ENCODE assay signal across 9 cellular contexts in genomic region chr18:9719421-9719981, GRCh38. TPM values are rescaled to one million over a fixed set of nuclear protein-coding genes. Genes with fewer than 3 reads are reported as not detected.
DNase-seq lines count a peak whose midpoint lies in the region; ATAC-seq and TF ChIP-seq lines count a peak whose summit lies in the region.
"Had no signal": no experiment of that assay in that cellular context is flagged by ENCODE, and none has a peak within 500 bp of the region (broad histone marks: within the 10 kb centered on the region; RNA-seq: fewer than 3 reads in every experiment).

No MANE protein-coding gene starts in this region.

- H3K9me3 ChIP-seq in MG63 (no peaks in the 10 kb centered on the region), breast epithelium (no peaks in the 10 kb centered on the region)

- H3K4me1 ChIP-seq in breast epithelium: no peaks in the 10 kb centered on the region

- intact Hi-C loops in breast epithelium (cut with DNase I; ENCODE audit: low total_unique reads): no loop called here

- H3K27ac ChIP-seq in breast epithelium: peak overlapping the region; percentile 66 to 68
- H3K27ac ChIP-seq: VCaP had no signal

- H3K27me3 Mint-ChIP-seq in activated T-cell treated with anti-CD3 and anti-CD28 coated beads, Interleukin-2, amount 50 U/mL, for 72 hours (ENCODE audit: low read depth): peaks cover 51% of the 10 kb centered on the region

- no peak for TF ChIP-seq POLR2A in breast epithelium (IDR thresholded peaks at IDR 0.05)

- H3K4me1 Mint-ChIP-seq in activated T-cell treated with anti-CD3 and anti-CD28 coated beads, Interleukin-2, amount 50 U/mL, for 72 hours (ENCODE audit: low read depth): no peaks in the 10 kb centered on the region

- H3K27ac Mint-ChIP-seq in activated T-cell treated with anti-CD3 and anti-CD28 coated beads, Interleukin-2, amount 50 U/mL, for 72 hours: no peak overlapping the region

- H3K9me3 Mint-ChIP-seq in activated T-cell treated with anti-CD3 and anti-CD28 coated beads, Interleukin-2, amount 50 U/mL, for 72 hours: no peaks in the 10 kb centered on the region

- H3K36me3 ChIP-seq in MG63 (peaks cover 10% of the 10 kb centered on the region; the same call in 1 of the 2 replicates), breast epithelium (no peaks in the 10 kb centered on the region)

- ATAC-seq in activated T-cell treated with anti-CD3 and anti-CD28 coated beads, Interleukin-2, amount 50 U/mL, for 72 hours (replicated peaks in 1 of 2): no peak
- ATAC-seq in GM21717 (IDR thresholded peaks at IDR 0.05; ENCODE audit: unreplicated experiment) (no peak), HG03378 (IDR thresholded peaks at IDR 0.05; ENCODE audit: unreplicated experiment) (no peak)

- H3K27me3 ChIP-seq in MG63 (no peaks in the 10 kb centered on the region), breast epithelium (no peaks in the 10 kb centered on the region)

- peak overlapping the region; percentile 28 for H3K4me3 ChIP-seq in MG63
- H3K4me3 ChIP-seq in breast epithelium: peak overlapping the region in 2 of 3 donors; percentile 9 to 34

- no peak overlapping the region for H3K4me3 Mint-ChIP-seq in activated T-cell treated with anti-CD3 and anti-CD28 coated beads, Interleukin-2, amount 50 U/mL, for 72 hours

- DNase-seq in AG08396 (ENCODE audit: low spot score): peak; percentile 64
- peak; percentile 95 for DNase-seq in MG63
- DNase-seq in breast epithelium (ENCODE audit: low spot score in 2 of 2): peak; percentile 67 to 77
- peak; percentile 84 for DNase-seq in mesenteric fat pad (ENCODE audit: low spot score)
- DNase-seq in activated T-cell treated with anti-CD3 and anti-CD28 coated beads, Interleukin-2, amount 50 U/mL, for 72 hours: no peak
- DNase-seq in NCI-H1694 treated with DMSO at 0.1 percent for 48 hours (lab: John Stamatoyannopoulos, UW): no peak

- TF ChIP-seq CTCF in breast epithelium (IDR thresholded peaks at IDR 0.05): no peak

- H3K36me3 Mint-ChIP-seq in activated T-cell treated with anti-CD3 and anti-CD28 coated beads, Interleukin-2, amount 50 U/mL, for 72 hours (ENCODE audit: insufficient read depth in 2 of 2): no peaks in the 10 kb centered on the region

RNA-seq across cellular contexts. Expression of gene RAB31, which starts 11.4 kb away (rescaled TPM):
- 16.7 and 19.5 TPM in 2 replicates for total RNA-seq in MG63 (2014; rRNA removed; shearing (Covaris generic); ENCODE audit: low replicate concordance)
- 100 to 1,000 TPM in 1 of 3 donors, 10 to 100 TPM in 2; 22.4 to 110 (median 32.4) TPM for total RNA-seq in breast epithelium
- 80.7 TPM for total RNA-seq in mesenteric fat pad
- under 1 TPM; 0.42 to 0.82 TPM for total RNA-seq in activated T-cell treated with anti-CD3 and anti-CD28 coated beads, Interleukin-2, amount 50 U/mL, for 72 hours

Comparison
In these comparisons a context has a peak if more than half of its experiments do, and no peak if none do; other contexts are left out.
1. DNase-seq: peak in AG08396 (single experiment), MG63 (single experiment), breast epithelium (2 of 2) and mesenteric fat pad (single experiment); none in activated T-cell treated with anti-CD3 and anti-CD28 coated beads, Interleukin-2, amount 50 U/mL, for 72 hours (0 of 2) and NCI-H1694 treated with DMSO at 0.1 percent for 48 hours (single experiment).